Comparison of ENCODE assay signal across 8 cellular contexts in genomic region chr13:25977216-25977615, GRCh38.
DNase-seq lines count a peak whose midpoint lies in the region; ATAC-seq and TF ChIP-seq lines count a peak whose summit lies in the region.
"Had no signal": no experiment of that assay in that cellular context is flagged by ENCODE, and none has a peak within 500 bp of the region (broad histone marks: within the 10 kb centered on the region; RNA-seq: fewer than 3 reads in every experiment).

No MANE protein-coding gene starts in this region.

- peak overlapping the region; percentile 40 for H3K4me3 Mint-ChIP-seq in endodermal cell
- peak overlapping the region; percentile 74 for H3K4me3 Mint-ChIP-seq in nephron progenitor cell

- DNase-seq in NCI-H510A (lab: John Stamatoyannopoulos, UW) = peak; percentile 12
- peak; percentile 93 for DNase-seq in endodermal cell
- no peak for DNase-seq in nephron progenitor cell
- DNase-seq in effector memory CD4-positive, alpha-beta T cell = no peak

- H3K4me3 ChIP-seq in HUES6 (ENCODE audit: low read depth, low read length) (peak overlapping the region; percentile 12; the same call in 1 of the 2 replicates), endodermal cell (ENCODE audit: low read length) (no peak overlapping the region)
- no peak overlapping the region for H3K4me3 ChIP-seq in effector memory CD4-positive, alpha-beta T cell (ENCODE audit: insufficient read depth, low read depth, low read length, poor library complexity, severe bottlenecking)

- no peaks in the 10 kb centered on the region for H3K27me3 Mint-ChIP-seq in endodermal cell (ENCODE audit: insufficient read depth)
- H3K27me3 Mint-ChIP-seq in nephron progenitor cell (ENCODE audit: low read depth, poor library complexity) = peaks cover 3% of the 10 kb centered on the region

- H3K9me3 Mint-ChIP-seq in endodermal cell (no peaks in the 10 kb centered on the region), nephron progenitor cell (no peaks in the 10 kb centered on the region)

- H3K9ac ChIP-seq in HUES6 (ENCODE audit: low read length) = peak overlapping the region; percentile 73
- peak overlapping the region; percentile 55 for H3K9ac ChIP-seq in endodermal cell (ENCODE audit: extremely low read depth, low read length, poor library complexity, severe bottlenecking)

- WGBS in endodermal cell (ENCODE audit: insufficient coverage in 1 of 2, insufficient read length in 1 of 2), 2 experiments = 3 to 6% methylated on average over 10 of the region's 10 CpGs

- H3K27me3 ChIP-seq in HUES6 (ENCODE audit: control insufficient read depth, insufficient read depth, low read length) (peaks cover 7% of the 10 kb centered on the region), endodermal cell (ENCODE audit: control insufficient read depth, insufficient read depth, low read length, poor library complexity, severe bottlenecking) (no peaks in the 10 kb centered on the region)
- no peaks in the 10 kb centered on the region for H3K27me3 ChIP-seq in effector memory CD4-positive, alpha-beta T cell (replicated peaks; ENCODE audit: control insufficient read depth, insufficient read depth, low read length, poor library complexity, severe bottlenecking)

- H3K27ac ChIP-seq in HUES6 (ENCODE audit: low read depth, low read length) (peak overlapping the region; percentile 70), endodermal cell (ENCODE audit: low read depth, low read length) (no peak overlapping the region)
- no peak overlapping the region for H3K27ac ChIP-seq in effector memory CD4-positive, alpha-beta T cell (ENCODE audit: insufficient read depth, low read length, poor library complexity, severe bottlenecking)
- H3K27ac ChIP-seq: neutrophil had no signal

- no peaks in the 10 kb centered on the region for H3K36me3 Mint-ChIP-seq in endodermal cell (ENCODE audit: low read depth)
- no peaks in the 10 kb centered on the region for H3K36me3 Mint-ChIP-seq in nephron progenitor cell (ENCODE audit: low read depth)

- H3K4me1 ChIP-seq in HUES6 (ENCODE audit: control insufficient read depth, insufficient read depth, low read length) (peaks cover 54% of the 10 kb centered on the region), endodermal cell (ENCODE audit: control insufficient read depth, insufficient read depth, low read length) (peaks cover 33% of the 10 kb centered on the region)
- H3K4me1 ChIP-seq in effector memory CD4-positive, alpha-beta T cell (ENCODE audit: control insufficient read depth, insufficient read depth, low read length, poor library complexity, severe bottlenecking) = peaks cover 6% of the 10 kb centered on the region

- no peak for TF ChIP-seq CTCF in endodermal cell (conservative IDR thresholded peaks at IDR 0.05)
- no peak for TF ChIP-seq CTCF in nephron progenitor cell (IDR thresholded peaks at IDR 0.05)

- ATAC-seq in HG03520 (IDR thresholded peaks at IDR 0.05; ENCODE audit: unreplicated experiment) (no peak), HG03460 (IDR thresholded peaks at IDR 0.05; ENCODE audit: unreplicated experiment) (no peak)

- H3K9me3 ChIP-seq in HUES6 (ENCODE audit: control insufficient read depth, insufficient read depth, low read depth, low read length) (no peaks in the 10 kb centered on the region), endodermal cell (ENCODE audit: control insufficient read depth, low read length) (no peaks in the 10 kb centered on the region)
- H3K9me3 ChIP-seq in effector memory CD4-positive, alpha-beta T cell (ENCODE audit: control insufficient read depth, low read length) = no peaks in the 10 kb centered on the region
- H3K9me3 ChIP-seq: neutrophil had no signal

- H3K27ac Mint-ChIP-seq in endodermal cell (peak overlapping the region; percentile 99), nephron progenitor cell (peak overlapping the region; percentile 91)

- H3K36me3 ChIP-seq in HUES6 (ENCODE audit: control insufficient read depth, insufficient read depth, low read length) (no peaks in the 10 kb centered on the region), endodermal cell (ENCODE audit: control insufficient read depth, insufficient read depth, low read length) (no peaks in the 10 kb centered on the region)
- no peaks in the 10 kb centered on the region for H3K36me3 ChIP-seq in effector memory CD4-positive, alpha-beta T cell (ENCODE audit: control insufficient read depth, insufficient read depth, low read length)
- H3K36me3 ChIP-seq: neutrophil had no signal

- peaks cover 76% of the 10 kb centered on the region for H3K4me1 Mint-ChIP-seq in endodermal cell
- H3K4me1 Mint-ChIP-seq in nephron progenitor cell = peaks cover 74% of the 10 kb centered on the region

Comparison
In these comparisons a context has a peak if more than half of its experiments do, and no peak if none do; other contexts are left out.
1. DNase-seq: peak in NCI-H510A (single experiment) and endodermal cell (single experiment); none in nephron progenitor cell (single experiment) and effector memory CD4-positive, alpha-beta T cell (0 of 3).